In genomic region chr3:137013955-137014688, GRCh38 we compare ENCODE assay signal across 1 cellular context.
A peak's percentile ranks its signal among the peaks of the same experiment; 100 is the strongest.
TF ChIP-seq lines count a peak whose summit lies in the region.

No MANE protein-coding gene starts in this region.

TF ChIP-seq in K562, 482 proteins besides CTCF, POLR2A, EP300 and RAD21 (continued from another document and continues in another):
- TF ChIP-seq MGA (IDR thresholded peaks at IDR 0.05) (peak; percentile 85), SMC3 (conservative IDR thresholded peaks at IDR 0.05; ENCODE audit: insufficient read depth, low read depth, low read length) (peak; percentile 88), CC2D1A (IDR thresholded peaks at IDR 0.05) (peak; percentile 47; the same call in 1 of the 2 replicates), MEF2A (IDR thresholded peaks at IDR 0.05; ENCODE audit: control insufficient read depth, low read depth, low read length) (no peak), E2F6 (IDR thresholded peaks at IDR 0.05; ENCODE audit: borderline replicate concordance in 1 of 2, extremely low read depth in 1 of 2, insufficient read depth in 1 of 2, insufficient read length in 1 of 2, low read depth in 1 of 2, low read length in 1 of 2, poor library complexity in 1 of 2, severe bottlenecking in 1 of 2) (peak in 1 of 2 experiments; percentile 68), MIER1 (IDR thresholded peaks at IDR 0.05; ENCODE audit: low read depth) (no peak), SFPQ (IDR thresholded peaks at IDR 0.05; ENCODE audit: low read depth, low read length) (no peak), PHF8 (IDR thresholded peaks at IDR 0.05; ENCODE audit: borderline replicate concordance, low read length) (peak; percentile 11; the same call in 1 of the 2 replicates), TFAP4 (CRISPR knock-in tag; IDR thresholded peaks at IDR 0.05; ENCODE audit: borderline replicate concordance) (peak; percentile 36; the same call in 1 of the 2 replicates), ZNF592 (IDR thresholded peaks at IDR 0.05) (peak; percentile 75), ZNF165 (CRISPR knock-in tag; IDR thresholded peaks at IDR 0.05; ENCODE audit: borderline replicate concordance) (no peak), XRCC4 (IDR thresholded peaks at IDR 0.05; ENCODE audit: extremely low read depth, insufficient read depth, insufficient read length) (no peak), EGR1 (conservative IDR thresholded peaks at IDR 0.05) (peak; percentile 64), NR1H2 (CRISPR knock-in tag; IDR thresholded peaks at IDR 0.05) (no peak), CXXC5 (CRISPR knock-in tag; IDR thresholded peaks at IDR 0.05) (0 out of 2 replicates have a peak, but pooled peaks have one; percentile 12), PHB2 (IDR thresholded peaks at IDR 0.05; ENCODE audit: low read depth) (no peak), HDAC1 (IDR thresholded peaks at IDR 0.05) (no peak), CBFA2T2 (conservative IDR thresholded peaks at IDR 0.05) (no peak), ZNF778 (CRISPR knock-in tag; IDR thresholded peaks at IDR 0.05) (no peak), ZKSCAN1 (IDR thresholded peaks at IDR 0.05; ENCODE audit: low read depth, low read length) (no peak), STAG1 (CRISPR knock-in tag; IDR thresholded peaks at IDR 0.05; ENCODE audit: borderline replicate concordance) (peak; percentile 74; the same call in 1 of the 2 replicates), ZNF311 (CRISPR knock-in tag; IDR thresholded peaks at IDR 0.05) (no peak), LCOR (CRISPR knock-in tag; IDR thresholded peaks at IDR 0.05) (no peak), OTX1 (CRISPR knock-in tag; IDR thresholded peaks at IDR 0.05) (no peak), ELF1 (tag; IDR thresholded peaks at IDR 0.05) (peak; percentile 65; the same call in 1 of the 2 replicates), FOXK2 (conservative IDR thresholded peaks at IDR 0.05 in 1 of 2, IDR thresholded peaks at IDR 0.05 in 1 of 2; ENCODE audit: low read depth in 2 of 2) (no peak), SP2 (IDR thresholded peaks at IDR 0.05; ENCODE audit: extremely low read depth, low read depth, low read length, poor library complexity, severe bottlenecking) (no peak), L3MBTL2 (IDR thresholded peaks at IDR 0.05) (peak; percentile 86), MYC (IDR thresholded peaks at IDR 0.05; ENCODE audit: low read depth, low read length) (0 out of 2 replicates have a peak, but pooled peaks have one; percentile 36), MYC (CRISPR knock-in tag; IDR thresholded peaks at IDR 0.05; ENCODE audit: borderline replicate concordance, low read depth) (no peak), NFRKB (IDR thresholded peaks at IDR 0.05; ENCODE audit: low read depth) (0 out of 2 replicates have a peak, but pooled peaks have one; percentile 53), ZFP30 (CRISPR knock-in tag; IDR thresholded peaks at IDR 0.05; ENCODE audit: borderline replicate concordance) (no peak)
- TF ChIP-seq, protein P1, sequence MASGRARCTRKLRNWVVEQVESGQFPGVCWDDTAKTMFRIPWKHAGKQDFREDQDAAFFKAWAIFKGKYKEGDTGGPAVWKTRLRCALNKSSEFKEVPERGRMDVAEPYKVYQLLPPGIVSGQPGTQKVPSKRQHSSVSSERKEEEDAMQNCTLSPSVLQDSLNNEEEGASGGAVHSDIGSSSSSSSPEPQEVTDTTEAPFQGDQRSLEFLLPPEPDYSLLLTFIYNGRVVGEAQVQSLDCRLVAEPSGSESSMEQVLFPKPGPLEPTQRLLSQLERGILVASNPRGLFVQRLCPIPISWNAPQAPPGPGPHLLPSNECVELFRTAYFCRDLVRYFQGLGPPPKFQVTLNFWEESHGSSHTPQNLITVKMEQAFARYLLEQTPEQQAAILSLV (tag; IDR thresholded peaks at IDR 0.05), result no peak
- TF ChIP-seq, protein P2, sequence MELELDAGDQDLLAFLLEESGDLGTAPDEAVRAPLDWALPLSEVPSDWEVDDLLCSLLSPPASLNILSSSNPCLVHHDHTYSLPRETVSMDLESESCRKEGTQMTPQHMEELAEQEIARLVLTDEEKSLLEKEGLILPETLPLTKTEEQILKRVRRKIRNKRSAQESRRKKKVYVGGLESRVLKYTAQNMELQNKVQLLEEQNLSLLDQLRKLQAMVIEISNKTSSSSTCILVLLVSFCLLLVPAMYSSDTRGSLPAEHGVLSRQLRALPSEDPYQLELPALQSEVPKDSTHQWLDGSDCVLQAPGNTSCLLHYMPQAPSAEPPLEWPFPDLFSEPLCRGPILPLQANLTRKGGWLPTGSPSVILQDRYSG (tag; conservative IDR thresholded peaks at IDR 0.05; ENCODE audit: low read depth), result peak; percentile 48; the same call in 1 of the 2 replicates
- TF ChIP-seq, protein P3, sequence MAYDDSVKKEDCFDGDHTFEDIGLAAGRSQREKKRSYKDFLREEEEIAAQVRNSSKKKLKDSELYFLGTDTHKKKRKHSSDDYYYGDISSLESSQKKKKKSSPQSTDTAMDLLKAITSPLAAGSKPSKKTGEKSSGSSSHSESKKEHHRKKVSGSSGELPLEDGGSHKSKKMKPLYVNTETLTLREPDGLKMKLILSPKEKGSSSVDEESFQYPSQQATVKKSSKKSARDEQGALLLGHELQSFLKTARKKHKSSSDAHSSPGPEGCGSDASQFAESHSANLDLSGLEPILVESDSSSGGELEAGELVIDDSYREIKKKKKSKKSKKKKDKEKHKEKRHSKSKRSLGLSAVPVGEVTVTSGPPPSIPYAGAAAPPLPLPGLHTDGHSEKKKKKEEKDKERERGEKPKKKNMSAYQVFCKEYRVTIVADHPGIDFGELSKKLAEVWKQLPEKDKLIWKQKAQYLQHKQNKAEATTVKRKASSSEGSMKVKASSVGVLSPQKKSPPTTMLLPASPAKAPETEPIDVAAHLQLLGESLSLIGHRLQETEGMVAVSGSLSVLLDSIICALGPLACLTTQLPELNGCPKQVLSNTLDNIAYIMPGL (CRISPR knock-in tag; IDR thresholded peaks at IDR 0.05), result no peak
